8 cellular contexts compared by ENCODE assay signal in the genomic region with DNA sequence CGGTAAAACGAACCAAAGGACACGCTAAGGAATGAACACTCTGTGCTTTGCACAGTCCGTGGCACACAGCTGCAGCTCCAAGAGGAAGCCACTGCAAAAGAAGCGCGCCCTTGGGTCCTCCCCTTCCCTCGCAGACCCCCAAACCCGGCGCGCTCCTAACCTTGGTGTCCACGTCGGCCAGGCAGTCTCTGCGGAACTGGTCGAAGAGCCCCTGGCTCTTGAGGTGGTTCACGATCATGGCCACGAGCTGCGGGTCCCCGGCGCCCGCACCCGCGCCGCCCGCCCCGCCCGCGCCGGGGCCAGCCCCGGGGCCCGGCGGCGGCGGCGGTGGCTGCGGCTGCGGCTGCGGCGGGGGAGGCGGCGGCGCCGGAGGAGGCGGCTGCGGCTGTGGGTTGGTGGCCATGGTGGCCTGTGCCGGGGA. TPM values are rescaled to one million over a fixed set of nuclear protein-coding genes. Genes with fewer than 3 reads are reported as not detected.
DNase-seq lines count a peak whose midpoint lies in the region; ATAC-seq, FAIRE-seq and TF ChIP-seq lines count a peak whose summit lies in the region.

No MANE protein-coding gene starts in this region.

- DNase-seq in activated CD4-positive, CD25-positive, alpha-beta regulatory T cell treated with anti-CD3 and anti-CD28 coated beads, Interleukin-2, amount 50 U/mL, for 16 hours (ENCODE audit: low read depth, low spot score): peak; percentile 2
- DNase-seq in activated CD4-positive, CD25-positive, alpha-beta regulatory T cell treated with anti-CD3 and anti-CD28 coated beads, Interleukin-2, amount 50 U/mL, for 72 hours: no peak
- peak; percentile 49 for DNase-seq in RKO (ENCODE audit: low spot score)
- peak; percentile 70 for DNase-seq in type B pancreatic cell (ENCODE audit: extremely low spot score, unreplicated experiment)
- DNase-seq in D721Med (ENCODE audit: insufficient read length, low spot score): no peak

- peaks cover 5% of the 10 kb centered on the region for H3K27me3 Mint-ChIP-seq in dendritic cell treated with granulocyte-macrophage colony-stimulating factor and Interleukin-4, amounts not matched to agents 40 ng/mL and 50 ng/mL, for 4 days
- H3K27me3 Mint-ChIP-seq in type B pancreatic cell: no peaks in the 10 kb centered on the region

- no peaks in the 10 kb centered on the region for H3K9me3 ChIP-seq in mononuclear cell (ENCODE audit: low read depth, low read length)

- no peaks in the 10 kb centered on the region for H3K27me3 ChIP-seq in mononuclear cell (ENCODE audit: insufficient read depth, low read length)

- H3K4me3 Mint-ChIP-seq in dendritic cell treated with granulocyte-macrophage colony-stimulating factor and Interleukin-4, amounts not matched to agents 40 ng/mL and 50 ng/mL, for 4 days: peak overlapping the region; percentile 92
- peak overlapping the region; percentile 95 for H3K4me3 Mint-ChIP-seq in type B pancreatic cell

- no peak for FAIRE-seq in D721Med (lab: Jason Lieb, UNC)

- no peaks in the 10 kb centered on the region for H3K9me3 Mint-ChIP-seq in dendritic cell treated with granulocyte-macrophage colony-stimulating factor and Interleukin-4, amounts not matched to agents 40 ng/mL and 50 ng/mL, for 4 days
- H3K9me3 Mint-ChIP-seq in type B pancreatic cell: no peaks in the 10 kb centered on the region

- H3K36me3 Mint-ChIP-seq in dendritic cell treated with granulocyte-macrophage colony-stimulating factor and Interleukin-4, amounts not matched to agents 40 ng/mL and 50 ng/mL, for 4 days (ENCODE audit: low read depth): peaks cover 25% of the 10 kb centered on the region
- H3K36me3 Mint-ChIP-seq in type B pancreatic cell: peaks cover 5% of the 10 kb centered on the region

- H3K27ac Mint-ChIP-seq in dendritic cell treated with granulocyte-macrophage colony-stimulating factor and Interleukin-4, amounts not matched to agents 40 ng/mL and 50 ng/mL, for 4 days: peak overlapping the region; percentile 98
- H3K27ac Mint-ChIP-seq in type B pancreatic cell: peak overlapping the region; percentile 97

- peaks cover 33% of the 10 kb centered on the region for H3K4me1 ChIP-seq in mononuclear cell (ENCODE audit: insufficient read depth, low read length)

- H3K4me1 Mint-ChIP-seq in dendritic cell treated with granulocyte-macrophage colony-stimulating factor and Interleukin-4, amounts not matched to agents 40 ng/mL and 50 ng/mL, for 4 days (ENCODE audit: low read depth): peaks cover 42% of the 10 kb centered on the region
- H3K4me1 Mint-ChIP-seq in type B pancreatic cell (ENCODE audit: unreplicated experiment): peaks cover 11% of the 10 kb centered on the region

- intact Hi-C loops in dendritic cell treated with granulocyte-macrophage colony-stimulating factor and Interleukin-4, amounts not matched to agents 40 ng/mL and 50 ng/mL, for 4 days (cut with micrococcal nuclease): loop anchor here (5.0 kb wide), 1 partner anchor 1375 kb away; the partner anchor contains the start of gene CPEB2

- H3K4me3 ChIP-seq in mononuclear cell (ENCODE audit: low read length): peak overlapping the region; percentile 86

- peak; percentile 35 for ATAC-seq in HG02884 (IDR thresholded peaks at IDR 0.05; ENCODE audit: unreplicated experiment)

- TF ChIP-seq CTCF in type B pancreatic cell (conservative IDR thresholded peaks at IDR 0.05) (no peak), D721Med (IDR thresholded peaks at IDR 0.05; ENCODE audit: insufficient read depth, missing control alignments) (no peak)

RNA-seq across cellular contexts. Expression of gene BOD1L1, which starts 0.3 kb away (rescaled TPM):
- total RNA-seq in mononuclear cell (48.7 TPM), type B pancreatic cell (ENCODE audit: low replicate concordance) (36.3 and 37.0 TPM in 2 replicates)

Comparison
In these comparisons a context has a peak if more than half of its experiments do, and no peak if none do; other contexts are left out.
1. DNase-seq: peak in activated CD4-positive, CD25-positive, alpha-beta regulatory T cell treated with anti-CD3 and anti-CD28 coated beads, Interleukin-2, amount 50 U/mL, for 16 hours (single experiment), RKO (single experiment) and type B pancreatic cell (single experiment); none in activated CD4-positive, CD25-positive, alpha-beta regulatory T cell treated with anti-CD3 and anti-CD28 coated beads, Interleukin-2, amount 50 U/mL, for 72 hours (single experiment) and D721Med (single experiment).